ENCODE assay signal across 8 cellular contexts in the genomic region with DNA sequence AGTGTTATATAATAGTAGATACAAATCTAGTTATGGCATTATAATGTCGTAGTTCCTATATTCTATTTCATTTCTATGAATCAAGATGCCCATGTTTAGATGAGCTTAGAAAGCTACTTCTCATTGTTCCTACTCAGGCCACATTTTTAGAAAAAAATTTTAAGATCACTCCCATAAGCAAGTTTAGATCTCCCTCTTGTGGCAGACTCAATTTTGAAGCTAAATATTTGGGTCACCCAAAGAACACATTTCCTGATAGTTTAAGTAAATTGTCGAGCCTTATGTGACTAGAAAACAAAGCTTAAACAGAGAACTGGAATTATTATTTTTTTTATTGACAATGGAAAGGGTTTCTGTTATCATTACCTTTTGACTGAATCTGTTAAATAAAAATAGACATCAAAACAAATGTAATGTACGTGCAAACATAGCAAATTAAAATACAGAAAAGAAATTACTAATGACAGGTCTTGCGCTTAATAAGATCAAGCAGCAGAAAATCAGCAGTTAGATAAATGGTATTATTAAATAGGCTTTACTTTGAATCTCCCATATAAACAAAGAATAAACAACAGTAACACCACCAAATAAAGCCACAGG.
A peak's percentile ranks its signal among the peaks of the same experiment; 100 is the strongest.
DNase-seq lines count a peak whose midpoint lies in the region; TF ChIP-seq lines count a peak whose summit lies in the region.

No MANE protein-coding gene starts in this region.

- H3K27me3 ChIP-seq in osteoblast (ENCODE audit: insufficient read depth, low read length): no peaks in the 10 kb centered on the region

- no peaks in the 10 kb centered on the region for H3K79me2 ChIP-seq in osteoblast (ENCODE audit: insufficient read depth, low read length)

- H3K9me3 ChIP-seq in osteoblast (ENCODE audit: low read depth, low read length): no peaks in the 10 kb centered on the region

- no peak overlapping the region for H2AFZ ChIP-seq in osteoblast (ENCODE audit: low read length)

- H3K4me1 ChIP-seq in osteoblast (ENCODE audit: insufficient read depth, low read length): no peaks in the 10 kb centered on the region

- TF ChIP-seq CTCF in HFF-Myc (IDR thresholded peaks at IDR 0.05; ENCODE audit: low read depth, low read length, missing control alignments) (peak; percentile 25), choroid plexus epithelial cell (conservative IDR thresholded peaks at IDR 0.05; ENCODE audit: low read depth, low read length) (peak; percentile 64), osteoblast (IDR thresholded peaks at IDR 0.05; ENCODE audit: extremely low read depth, low read depth, low read length) (peak; percentile 57)

- H3K4me3 ChIP-seq in HFF-Myc (replicated peaks; ENCODE audit: low read depth, low read length): no peak overlapping the region
- no peak overlapping the region for H3K4me3 ChIP-seq in choroid plexus epithelial cell (ENCODE audit: low read depth, low read length)
- no peak overlapping the region for H3K4me3 ChIP-seq in osteoblast (ENCODE audit: insufficient read depth, low read length)

- H3K4me2 ChIP-seq in osteoblast (ENCODE audit: insufficient read depth, low read length): no peak overlapping the region

- H3K36me3 ChIP-seq in osteoblast (ENCODE audit: insufficient read depth, low read length): no peaks in the 10 kb centered on the region

- H4K20me1 ChIP-seq in osteoblast (ENCODE audit: insufficient read depth, low read length): no peaks in the 10 kb centered on the region

- DNase-seq in AG08396 (ENCODE audit: low spot score): peak; percentile 9
- DNase-seq in HFF-Myc (ENCODE audit: extremely low read depth, low read depth): peak; percentile 20
- peak; percentile 91 for DNase-seq in NCI-H748 (lab: John Stamatoyannopoulos, UW; ENCODE audit: unreplicated experiment)
- DNase-seq in choroid plexus epithelial cell (ENCODE audit: low read depth): peak; percentile 73
- no peak for DNase-seq in osteoblast (ENCODE audit: insufficient read length, low spot score, missing footprints)
- no peak for DNase-seq in activated CD4-positive, alpha-beta T cell treated with anti-CD3 and anti-CD28 coated beads for 4 hours
- DNase-seq in activated naive CD4-positive, alpha-beta T cell (lab: John Stamatoyannopoulos, UW): no peak
- no peak for DNase-seq in activated T-cell treated with anti-CD3 and anti-CD28 coated beads, Interleukin-2, amount 50 U/mL, for 48 hours

- no peak overlapping the region for H3K27ac ChIP-seq in osteoblast (ENCODE audit: low read depth, low read length)

Comparison
In these comparisons a context has a peak if more than half of its experiments do, and no peak if none do; other contexts are left out.
1. DNase-seq: peak in AG08396 (single experiment), HFF-Myc (single experiment), NCI-H748 (single experiment) and choroid plexus epithelial cell (single experiment); none in osteoblast (single experiment), activated CD4-positive, alpha-beta T cell treated with anti-CD3 and anti-CD28 coated beads for 4 hours (0 of 2), activated naive CD4-positive, alpha-beta T cell (0 of 4) and activated T-cell treated with anti-CD3 and anti-CD28 coated beads, Interleukin-2, amount 50 U/mL, for 48 hours (0 of 2).
2. Peak in every context shown above with its lines, with median percentiles within 50 percentile points of each other: CTCF ChIP-seq.